1 cellular context compared by ENCODE assay signal in the genomic region with DNA sequence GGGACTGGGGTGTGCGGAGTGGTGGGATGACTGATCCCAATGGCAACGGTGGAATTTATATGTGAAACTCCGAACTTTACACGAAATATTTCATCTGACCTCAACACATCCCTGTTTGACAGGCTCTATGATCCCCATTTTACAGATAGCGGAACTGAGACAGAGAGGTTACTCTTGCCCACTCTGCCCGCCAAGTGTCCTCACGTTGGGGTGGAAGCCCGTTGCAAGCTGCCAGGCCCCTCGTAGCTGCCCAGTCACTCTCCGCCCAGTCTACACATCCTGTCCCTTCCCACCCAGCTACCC.
TF ChIP-seq lines count a peak whose summit lies in the region.

No MANE protein-coding gene starts in this region.

TF ChIP-seq in GM12878, 131 proteins besides CTCF, POLR2A, EP300 and RAD21:
- TF ChIP-seq ZNF217 (IDR thresholded peaks at IDR 0.05) = 0 out of 2 replicates have a peak, but pooled peaks have one; percentile 6
- TF ChIP-seq NBN (IDR thresholded peaks at IDR 0.05) = no peak
- TF ChIP-seq CREM (IDR thresholded peaks at IDR 0.05; ENCODE audit: low read depth) = no peak
- no peak for TF ChIP-seq MEF2A (IDR thresholded peaks at IDR 0.05; ENCODE audit: insufficient read depth, low read depth, low read length)
- no peak for TF ChIP-seq JUNB (IDR thresholded peaks at IDR 0.05)
- TF ChIP-seq MEF2B (IDR thresholded peaks at IDR 0.05; ENCODE audit: partially characterized antibody, poor library complexity, severe bottlenecking) = no peak
- TF ChIP-seq, protein P1, sequence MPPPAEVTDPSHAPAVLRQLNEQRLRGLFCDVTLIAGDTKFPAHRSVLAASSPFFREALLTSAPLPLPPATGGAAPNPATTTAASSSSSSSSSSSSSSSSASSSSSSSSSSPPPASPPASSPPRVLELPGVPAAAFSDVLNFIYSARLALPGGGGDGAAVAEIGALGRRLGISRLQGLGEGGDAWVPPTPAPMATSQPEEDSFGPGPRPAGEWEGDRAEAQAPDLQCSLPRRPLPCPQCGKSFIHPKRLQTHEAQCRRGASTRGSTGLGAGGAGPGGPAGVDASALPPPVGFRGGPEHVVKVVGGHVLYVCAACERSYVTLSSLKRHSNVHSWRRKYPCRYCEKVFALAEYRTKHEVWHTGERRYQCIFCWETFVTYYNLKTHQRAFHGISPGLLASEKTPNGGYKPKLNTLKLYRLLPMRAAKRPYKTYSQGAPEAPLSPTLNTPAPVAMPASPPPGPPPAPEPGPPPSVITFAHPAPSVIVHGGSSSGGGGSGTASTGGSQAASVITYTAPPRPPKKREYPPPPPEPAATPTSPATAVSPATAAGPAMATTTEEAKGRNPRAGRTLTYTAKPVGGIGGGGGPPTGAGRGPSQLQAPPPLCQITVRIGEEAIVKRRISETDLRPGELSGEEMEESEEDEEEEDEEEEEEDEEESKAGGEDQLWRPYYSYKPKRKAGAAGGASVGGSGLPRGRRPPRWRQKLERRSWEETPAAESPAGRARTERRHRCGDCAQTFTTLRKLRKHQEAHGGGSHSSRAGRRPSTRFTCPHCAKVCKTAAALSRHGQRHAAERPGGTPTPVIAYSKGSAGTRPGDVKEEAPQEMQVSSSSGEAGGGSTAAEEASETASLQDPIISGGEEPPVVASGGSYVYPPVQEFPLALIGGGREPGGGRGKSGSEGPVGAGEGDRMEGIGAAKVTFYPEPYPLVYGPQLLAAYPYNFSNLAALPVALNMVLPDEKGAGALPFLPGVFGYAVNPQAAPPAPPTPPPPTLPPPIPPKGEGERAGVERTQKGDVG (CRISPR knock-in tag; IDR thresholded peaks at IDR 0.05) = no peak
- TF ChIP-seq, protein P2, sequence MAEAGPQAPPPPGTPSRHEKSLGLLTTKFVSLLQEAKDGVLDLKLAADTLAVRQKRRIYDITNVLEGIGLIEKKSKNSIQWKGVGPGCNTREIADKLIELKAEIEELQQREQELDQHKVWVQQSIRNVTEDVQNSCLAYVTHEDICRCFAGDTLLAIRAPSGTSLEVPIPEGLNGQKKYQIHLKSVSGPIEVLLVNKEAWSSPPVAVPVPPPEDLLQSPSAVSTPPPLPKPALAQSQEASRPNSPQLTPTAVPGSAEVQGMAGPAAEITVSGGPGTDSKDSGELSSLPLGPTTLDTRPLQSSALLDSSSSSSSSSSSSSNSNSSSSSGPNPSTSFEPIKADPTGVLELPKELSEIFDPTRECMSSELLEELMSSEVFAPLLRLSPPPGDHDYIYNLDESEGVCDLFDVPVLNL (IDR thresholded peaks at IDR 0.05; ENCODE audit: low read depth, low read length) = no peak
- TF ChIP-seq CBFB (IDR thresholded peaks at IDR 0.05; ENCODE audit: low read depth) = no peak
- no peak for TF ChIP-seq GABPA (IDR thresholded peaks at IDR 0.05; ENCODE audit: low read depth)
- no peak for TF ChIP-seq ASH2L (IDR thresholded peaks at IDR 0.05; ENCODE audit: borderline replicate concordance, low read depth)
- 0 out of 4 replicates have a peak, but pooled peaks of 1 of the 2 experiments have one; percentile 38 for TF ChIP-seq IKZF2 (IDR thresholded peaks at IDR 0.05)
- TF ChIP-seq ZNF384 (IDR thresholded peaks at IDR 0.05; ENCODE audit: borderline replicate concordance, low read depth, low read length) = no peak
- TF ChIP-seq CREB1 (IDR thresholded peaks at IDR 0.05; ENCODE audit: low read depth) = 0 out of 2 replicates have a peak, but pooled peaks have one; percentile 24
- TF ChIP-seq, protein P3, sequence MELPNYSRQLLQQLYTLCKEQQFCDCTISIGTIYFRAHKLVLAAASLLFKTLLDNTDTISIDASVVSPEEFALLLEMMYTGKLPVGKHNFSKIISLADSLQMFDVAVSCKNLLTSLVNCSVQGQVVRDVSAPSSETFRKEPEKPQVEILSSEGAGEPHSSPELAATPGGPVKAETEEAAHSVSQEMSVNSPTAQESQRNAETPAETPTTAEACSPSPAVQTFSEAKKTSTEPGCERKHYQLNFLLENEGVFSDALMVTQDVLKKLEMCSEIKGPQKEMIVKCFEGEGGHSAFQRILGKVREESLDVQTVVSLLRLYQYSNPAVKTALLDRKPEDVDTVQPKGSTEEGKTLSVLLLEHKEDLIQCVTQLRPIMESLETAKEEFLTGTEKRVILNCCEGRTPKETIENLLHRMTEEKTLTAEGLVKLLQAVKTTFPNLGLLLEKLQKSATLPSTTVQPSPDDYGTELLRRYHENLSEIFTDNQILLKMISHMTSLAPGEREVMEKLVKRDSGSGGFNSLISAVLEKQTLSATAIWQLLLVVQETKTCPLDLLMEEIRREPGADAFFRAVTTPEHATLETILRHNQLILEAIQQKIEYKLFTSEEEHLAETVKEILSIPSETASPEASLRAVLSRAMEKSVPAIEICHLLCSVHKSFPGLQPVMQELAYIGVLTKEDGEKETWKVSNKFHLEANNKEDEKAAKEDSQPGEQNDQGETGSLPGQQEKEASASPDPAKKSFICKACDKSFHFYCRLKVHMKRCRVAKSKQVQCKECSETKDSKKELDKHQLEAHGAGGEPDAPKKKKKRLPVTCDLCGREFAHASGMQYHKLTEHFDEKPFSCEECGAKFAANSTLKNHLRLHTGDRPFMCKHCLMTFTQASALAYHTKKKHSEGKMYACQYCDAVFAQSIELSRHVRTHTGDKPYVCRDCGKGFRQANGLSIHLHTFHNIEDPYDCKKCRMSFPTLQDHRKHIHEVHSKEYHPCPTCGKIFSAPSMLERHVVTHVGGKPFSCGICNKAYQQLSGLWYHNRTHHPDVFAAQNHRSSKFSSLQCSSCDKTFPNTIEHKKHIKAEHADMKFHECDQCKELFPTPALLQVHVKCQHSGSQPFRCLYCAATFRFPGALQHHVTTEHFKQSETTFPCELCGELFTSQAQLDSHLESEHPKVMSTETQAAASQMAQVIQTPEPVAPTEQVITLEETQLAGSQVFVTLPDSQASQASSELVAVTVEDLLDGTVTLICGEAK (IDR thresholded peaks at IDR 0.05; ENCODE audit: borderline replicate concordance) = 0 out of 2 replicates have a peak, but pooled peaks have one; percentile 30
- no peak for TF ChIP-seq FOXM1 (IDR thresholded peaks at IDR 0.05; ENCODE audit: low read depth, low read length)
- TF ChIP-seq MTA2 (IDR thresholded peaks at IDR 0.05; ENCODE audit: low read depth) = 0 out of 2 replicates have a peak, but pooled peaks have one; percentile 50
- no peak for TF ChIP-seq EED (IDR thresholded peaks at IDR 0.05; ENCODE audit: low read depth)
- TF ChIP-seq SPI1 (IDR thresholded peaks at IDR 0.05; ENCODE audit: borderline replicate concordance, insufficient read depth, low read depth, low read length) = peak; percentile 45
- TF ChIP-seq, protein P4, sequence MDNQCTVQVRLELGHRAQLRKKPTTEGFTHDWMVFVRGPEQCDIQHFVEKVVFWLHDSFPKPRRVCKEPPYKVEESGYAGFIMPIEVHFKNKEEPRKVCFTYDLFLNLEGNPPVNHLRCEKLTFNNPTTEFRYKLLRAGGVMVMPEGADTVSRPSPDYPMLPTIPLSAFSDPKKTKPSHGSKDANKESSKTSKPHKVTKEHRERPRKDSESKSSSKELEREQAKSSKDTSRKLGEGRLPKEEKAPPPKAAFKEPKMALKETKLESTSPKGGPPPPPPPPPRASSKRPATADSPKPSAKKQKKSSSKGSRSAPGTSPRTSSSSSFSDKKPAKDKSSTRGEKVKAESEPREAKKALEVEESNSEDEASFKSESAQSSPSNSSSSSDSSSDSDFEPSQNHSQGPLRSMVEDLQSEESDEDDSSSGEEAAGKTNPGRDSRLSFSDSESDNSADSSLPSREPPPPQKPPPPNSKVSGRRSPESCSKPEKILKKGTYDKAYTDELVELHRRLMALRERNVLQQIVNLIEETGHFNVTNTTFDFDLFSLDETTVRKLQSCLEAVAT (IDR thresholded peaks at IDR 0.05) = peak; percentile 81
- no peak for TF ChIP-seq CBX3 (IDR thresholded peaks at IDR 0.05; ENCODE audit: borderline replicate concordance, low read depth)
- TF ChIP-seq BMI1 (IDR thresholded peaks at IDR 0.05; ENCODE audit: borderline replicate concordance) = no peak
- no peak for TF ChIP-seq SMC3 (IDR thresholded peaks at IDR 0.05; ENCODE audit: borderline replicate concordance, low read length)
- no peak for TF ChIP-seq IKZF1 (conservative IDR thresholded peaks at IDR 0.05)
